Comparison of ENCODE assay signal across 1 cellular context in the genomic region with DNA sequence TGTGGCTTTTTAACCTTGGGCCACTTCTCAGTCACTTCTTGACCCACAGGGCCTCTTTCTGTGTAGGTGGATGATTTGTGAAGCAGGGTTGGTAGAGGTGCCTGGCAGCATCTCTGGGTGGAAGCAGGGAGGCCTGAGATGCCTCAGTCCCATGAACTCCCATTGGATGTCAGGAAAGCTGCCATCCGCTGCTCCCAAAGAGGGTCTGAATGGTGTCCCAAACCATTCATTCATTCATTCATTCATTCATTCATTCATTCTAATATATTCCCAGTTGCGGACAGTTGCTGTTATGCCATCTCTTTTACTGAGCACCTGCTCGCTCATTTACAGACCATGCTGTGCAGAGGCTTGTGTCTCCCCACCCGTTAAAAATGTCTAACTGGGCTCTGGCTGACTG.
TF ChIP-seq lines count a peak whose summit lies in the region.

No MANE protein-coding gene starts in this region.

TF ChIP-seq in GM23338, 12 proteins besides CTCF, POLR2A, EP300 and RAD21:
- TF ChIP-seq, protein P1, sequence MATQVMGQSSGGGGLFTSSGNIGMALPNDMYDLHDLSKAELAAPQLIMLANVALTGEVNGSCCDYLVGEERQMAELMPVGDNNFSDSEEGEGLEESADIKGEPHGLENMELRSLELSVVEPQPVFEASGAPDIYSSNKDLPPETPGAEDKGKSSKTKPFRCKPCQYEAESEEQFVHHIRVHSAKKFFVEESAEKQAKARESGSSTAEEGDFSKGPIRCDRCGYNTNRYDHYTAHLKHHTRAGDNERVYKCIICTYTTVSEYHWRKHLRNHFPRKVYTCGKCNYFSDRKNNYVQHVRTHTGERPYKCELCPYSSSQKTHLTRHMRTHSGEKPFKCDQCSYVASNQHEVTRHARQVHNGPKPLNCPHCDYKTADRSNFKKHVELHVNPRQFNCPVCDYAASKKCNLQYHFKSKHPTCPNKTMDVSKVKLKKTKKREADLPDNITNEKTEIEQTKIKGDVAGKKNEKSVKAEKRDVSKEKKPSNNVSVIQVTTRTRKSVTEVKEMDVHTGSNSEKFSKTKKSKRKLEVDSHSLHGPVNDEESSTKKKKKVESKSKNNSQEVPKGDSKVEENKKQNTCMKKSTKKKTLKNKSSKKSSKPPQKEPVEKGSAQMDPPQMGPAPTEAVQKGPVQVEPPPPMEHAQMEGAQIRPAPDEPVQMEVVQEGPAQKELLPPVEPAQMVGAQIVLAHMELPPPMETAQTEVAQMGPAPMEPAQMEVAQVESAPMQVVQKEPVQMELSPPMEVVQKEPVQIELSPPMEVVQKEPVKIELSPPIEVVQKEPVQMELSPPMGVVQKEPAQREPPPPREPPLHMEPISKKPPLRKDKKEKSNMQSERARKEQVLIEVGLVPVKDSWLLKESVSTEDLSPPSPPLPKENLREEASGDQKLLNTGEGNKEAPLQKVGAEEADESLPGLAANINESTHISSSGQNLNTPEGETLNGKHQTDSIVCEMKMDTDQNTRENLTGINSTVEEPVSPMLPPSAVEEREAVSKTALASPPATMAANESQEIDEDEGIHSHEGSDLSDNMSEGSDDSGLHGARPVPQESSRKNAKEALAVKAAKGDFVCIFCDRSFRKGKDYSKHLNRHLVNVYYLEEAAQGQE (IDR thresholded peaks at IDR 0.05; ENCODE audit: unreplicated experiment) = no peak
- TF ChIP-seq, protein P2, sequence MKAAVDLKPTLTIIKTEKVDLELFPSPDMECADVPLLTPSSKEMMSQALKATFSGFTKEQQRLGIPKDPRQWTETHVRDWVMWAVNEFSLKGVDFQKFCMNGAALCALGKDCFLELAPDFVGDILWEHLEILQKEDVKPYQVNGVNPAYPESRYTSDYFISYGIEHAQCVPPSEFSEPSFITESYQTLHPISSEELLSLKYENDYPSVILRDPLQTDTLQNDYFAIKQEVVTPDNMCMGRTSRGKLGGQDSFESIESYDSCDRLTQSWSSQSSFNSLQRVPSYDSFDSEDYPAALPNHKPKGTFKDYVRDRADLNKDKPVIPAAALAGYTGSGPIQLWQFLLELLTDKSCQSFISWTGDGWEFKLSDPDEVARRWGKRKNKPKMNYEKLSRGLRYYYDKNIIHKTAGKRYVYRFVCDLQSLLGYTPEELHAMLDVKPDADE (IDR thresholded peaks at IDR 0.05) = no peak
- no peak for TF ChIP-seq STAT1 (IDR thresholded peaks at IDR 0.05; ENCODE audit: unreplicated experiment)
- no peak for TF ChIP-seq CREB1 (CRISPR knock-in tag; IDR thresholded peaks at IDR 0.05; ENCODE audit: low read depth)
- no peak for TF ChIP-seq NANOG (IDR thresholded peaks at IDR 0.05; ENCODE audit: borderline replicate concordance)
- no peak for TF ChIP-seq EZH2phosphoT487 (IDR thresholded peaks at IDR 0.05; ENCODE audit: unreplicated experiment)
- no peak for TF ChIP-seq POLR2AphosphoS5 (IDR thresholded peaks at IDR 0.05; ENCODE audit: low read depth)
- TF ChIP-seq ZNF331 (CRISPR knock-in tag; IDR thresholded peaks at IDR 0.05; ENCODE audit: low read depth) = no peak
- no peak for TF ChIP-seq ZNF114 (CRISPR knock-in tag; IDR thresholded peaks at IDR 0.05)
- TF ChIP-seq JUNB (IDR thresholded peaks at IDR 0.05; ENCODE audit: unreplicated experiment) = no peak
- TF ChIP-seq, protein P3, sequence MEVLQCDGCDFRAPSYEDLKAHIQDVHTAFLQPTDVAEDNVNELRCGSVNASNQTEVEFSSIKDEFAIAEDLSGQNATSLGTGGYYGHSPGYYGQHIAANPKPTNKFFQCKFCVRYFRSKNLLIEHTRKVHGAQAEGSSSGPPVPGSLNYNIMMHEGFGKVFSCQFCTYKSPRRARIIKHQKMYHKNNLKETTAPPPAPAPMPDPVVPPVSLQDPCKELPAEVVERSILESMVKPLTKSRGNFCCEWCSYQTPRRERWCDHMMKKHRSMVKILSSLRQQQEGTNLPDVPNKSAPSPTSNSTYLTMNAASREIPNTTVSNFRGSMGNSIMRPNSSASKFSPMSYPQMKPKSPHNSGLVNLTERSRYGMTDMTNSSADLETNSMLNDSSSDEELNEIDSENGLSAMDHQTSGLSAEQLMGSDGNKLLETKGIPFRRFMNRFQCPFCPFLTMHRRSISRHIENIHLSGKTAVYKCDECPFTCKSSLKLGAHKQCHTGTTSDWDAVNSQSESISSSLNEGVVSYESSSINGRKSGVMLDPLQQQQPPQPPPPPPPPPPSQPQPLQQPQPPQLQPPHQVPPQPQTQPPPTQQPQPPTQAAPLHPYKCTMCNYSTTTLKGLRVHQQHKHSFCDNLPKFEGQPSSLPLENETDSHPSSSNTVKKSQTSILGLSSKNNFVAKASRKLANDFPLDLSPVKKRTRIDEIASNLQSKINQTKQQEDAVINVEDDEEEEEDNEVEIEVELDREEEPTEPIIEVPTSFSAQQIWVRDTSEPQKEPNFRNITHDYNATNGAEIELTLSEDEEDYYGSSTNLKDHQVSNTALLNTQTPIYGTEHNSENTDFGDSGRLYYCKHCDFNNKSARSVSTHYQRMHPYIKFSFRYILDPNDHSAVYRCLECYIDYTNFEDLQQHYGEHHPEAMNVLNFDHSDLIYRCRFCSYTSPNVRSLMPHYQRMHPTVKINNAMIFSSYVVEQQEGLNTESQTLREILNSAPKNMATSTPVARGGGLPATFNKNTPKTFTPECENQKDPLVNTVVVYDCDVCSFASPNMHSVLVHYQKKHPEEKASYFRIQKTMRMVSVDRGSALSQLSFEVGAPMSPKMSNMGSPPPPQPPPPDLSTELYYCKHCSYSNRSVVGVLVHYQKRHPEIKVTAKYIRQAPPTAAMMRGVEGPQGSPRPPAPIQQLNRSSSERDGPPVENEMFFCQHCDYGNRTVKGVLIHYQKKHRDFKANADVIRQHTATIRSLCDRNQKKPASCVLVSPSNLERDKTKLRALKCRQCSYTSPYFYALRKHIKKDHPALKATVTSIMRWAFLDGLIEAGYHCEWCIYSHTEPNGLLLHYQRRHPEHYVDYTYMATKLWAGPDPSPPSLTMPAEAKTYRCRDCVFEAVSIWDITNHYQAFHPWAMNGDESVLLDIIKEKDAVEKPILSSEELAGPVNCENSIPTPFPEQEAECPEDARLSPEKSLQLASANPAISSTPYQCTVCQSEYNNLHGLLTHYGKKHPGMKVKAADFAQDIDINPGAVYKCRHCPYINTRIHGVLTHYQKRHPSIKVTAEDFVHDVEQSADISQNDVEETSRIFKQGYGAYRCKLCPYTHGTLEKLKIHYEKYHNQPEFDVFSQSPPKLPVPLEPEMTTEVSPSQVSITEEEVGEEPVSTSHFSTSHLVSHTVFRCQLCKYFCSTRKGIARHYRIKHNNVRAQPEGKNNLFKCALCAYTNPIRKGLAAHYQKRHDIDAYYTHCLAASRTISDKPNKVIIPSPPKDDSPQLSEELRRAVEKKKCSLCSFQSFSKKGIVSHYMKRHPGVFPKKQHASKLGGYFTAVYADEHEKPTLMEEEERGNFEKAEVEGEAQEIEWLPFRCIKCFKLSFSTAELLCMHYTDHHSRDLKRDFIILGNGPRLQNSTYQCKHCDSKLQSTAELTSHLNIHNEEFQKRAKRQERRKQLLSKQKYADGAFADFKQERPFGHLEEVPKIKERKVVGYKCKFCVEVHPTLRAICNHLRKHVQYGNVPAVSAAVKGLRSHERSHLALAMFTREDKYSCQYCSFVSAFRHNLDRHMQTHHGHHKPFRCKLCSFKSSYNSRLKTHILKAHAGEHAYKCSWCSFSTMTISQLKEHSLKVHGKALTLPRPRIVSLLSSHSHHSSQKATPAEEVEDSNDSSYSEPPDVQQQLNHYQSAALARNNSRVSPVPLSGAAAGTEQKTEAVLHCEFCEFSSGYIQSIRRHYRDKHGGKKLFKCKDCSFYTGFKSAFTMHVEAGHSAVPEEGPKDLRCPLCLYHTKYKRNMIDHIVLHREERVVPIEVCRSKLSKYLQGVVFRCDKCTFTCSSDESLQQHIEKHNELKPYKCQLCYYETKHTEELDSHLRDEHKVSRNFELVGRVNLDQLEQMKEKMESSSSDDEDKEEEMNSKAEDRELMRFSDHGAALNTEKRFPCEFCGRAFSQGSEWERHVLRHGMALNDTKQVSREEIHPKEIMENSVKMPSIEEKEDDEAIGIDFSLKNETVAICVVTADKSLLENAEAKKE (CRISPR knock-in tag; IDR thresholded peaks at IDR 0.05) = no peak
- TF ChIP-seq EZH2 (IDR thresholded peaks at IDR 0.05; ENCODE audit: low read depth, unreplicated experiment) = no peak
